In the genomic region with DNA sequence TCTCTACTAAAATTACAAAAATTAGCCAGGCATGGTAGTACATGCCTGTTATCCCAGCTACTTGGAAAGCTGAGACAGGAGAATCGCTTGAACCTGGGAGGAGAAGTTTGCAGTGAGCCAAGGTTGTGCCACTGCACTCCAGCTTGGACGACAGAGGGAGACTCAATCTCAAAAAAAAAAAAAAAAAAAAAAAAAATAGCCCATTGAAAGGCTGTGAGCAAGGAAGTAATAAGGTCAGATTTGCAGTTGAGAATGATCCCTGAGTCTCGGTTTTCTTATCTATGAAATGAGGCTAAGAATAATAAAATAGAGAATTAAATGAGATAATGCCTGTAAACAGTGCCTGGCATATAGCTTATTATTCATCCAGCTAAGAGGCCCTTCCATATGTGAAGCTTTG, we compare ENCODE assay signal across 9 cellular contexts. TPM values are rescaled to one million over a fixed set of nuclear protein-coding genes. Genes with fewer than 3 reads are reported as not detected.
DNase-seq lines count a peak whose midpoint lies in the region; ATAC-seq, FAIRE-seq and TF ChIP-seq lines count a peak whose summit lies in the region.
"Had no signal": no experiment of that assay in that cellular context is flagged by ENCODE, and none has a peak within 500 bp of the region (broad histone marks: within the 10 kb centered on the region; RNA-seq: fewer than 3 reads in every experiment).

No MANE protein-coding gene starts in this region.

- H3K9me3 ChIP-seq in A549 = no peaks in the 10 kb centered on the region
- no peaks in the 10 kb centered on the region for H3K9me3 ChIP-seq in astrocyte (ENCODE audit: insufficient read depth, low read depth, low read length)
- H3K9me3 ChIP-seq: ovary had no signal

- no peak overlapping the region for H3K18ac ChIP-seq in mesendoderm (ENCODE audit: low read length)

- H3K4me2 ChIP-seq in A549 (peak overlapping the region; percentile 85), astrocyte (ENCODE audit: low read length) (peak overlapping the region; percentile 92), mesendoderm (ENCODE audit: low read length) (no peak overlapping the region)

- H3K79me2 ChIP-seq in astrocyte (ENCODE audit: insufficient read depth, low read length) (peaks cover 5% of the 10 kb centered on the region), mesendoderm (ENCODE audit: control insufficient read depth, insufficient read depth, low read length) (no peaks in the 10 kb centered on the region)

- H3K27ac ChIP-seq in A549 = peak overlapping the region in 1 of 2 experiments; percentile 27; a peak in 2 of 6 replicates
- no peak overlapping the region for H3K27ac ChIP-seq in astrocyte (ENCODE audit: low read depth, low read length)
- no peak overlapping the region for H3K27ac ChIP-seq in mesendoderm (ENCODE audit: low read depth, low read length)

- H3K9me3 Mint-ChIP-seq in astrocyte (ENCODE audit: unreplicated experiment) (no peaks in the 10 kb centered on the region), neural crest cell (no peaks in the 10 kb centered on the region)
- H3K9me3 Mint-ChIP-seq in stimulated activated naive CD8-positive, alpha-beta T cell treated with anti-CD3 and anti-CD28 coated beads, Interleukin-15, amount 100 ng/mL, for 72 hours = no peaks in the 10 kb centered on the region
- no peaks in the 10 kb centered on the region for H3K9me3 Mint-ChIP-seq in activated T-cell treated with anti-CD3 and anti-CD28 coated beads, Interleukin-2, amount 50 U/mL, for 24 hours

- peaks cover 6% of the 10 kb centered on the region for H3K36me3 Mint-ChIP-seq in astrocyte (ENCODE audit: low read depth, unreplicated experiment)
- no peaks in the 10 kb centered on the region for H3K36me3 Mint-ChIP-seq in neural crest cell (ENCODE audit: low read depth)
- peaks cover 10% of the 10 kb centered on the region for H3K36me3 Mint-ChIP-seq in activated T-cell treated with anti-CD3 and anti-CD28 coated beads, Interleukin-2, amount 50 U/mL, for 24 hours (ENCODE audit: low read depth)

- H3K79me1 ChIP-seq in mesendoderm (ENCODE audit: low read length) = no peaks in the 10 kb centered on the region

- H2BK5ac ChIP-seq in mesendoderm (ENCODE audit: low read length) = no peak overlapping the region

- H3K36me3 ChIP-seq in astrocyte (ENCODE audit: insufficient read depth, low read length) = peaks cover 16% of the 10 kb centered on the region
- H3K36me3 ChIP-seq in mesendoderm (ENCODE audit: control insufficient read depth, insufficient read depth, low read length) = no peaks in the 10 kb centered on the region
- H3K36me3 ChIP-seq: ovary had no signal

- no peak overlapping the region for H2AK5ac ChIP-seq in mesendoderm (ENCODE audit: low read length)

- no peak overlapping the region for H4K8ac ChIP-seq in mesendoderm (ENCODE audit: low read depth, low read length)

- H4K20me1 ChIP-seq in astrocyte (ENCODE audit: insufficient read depth, low read length) = peaks cover 16% of the 10 kb centered on the region

- H3K23ac ChIP-seq in mesendoderm (ENCODE audit: low read length) = no peak overlapping the region

- FAIRE-seq in A549 (lab: Jason Lieb, UNC) (no peak), astrocyte (lab: Jason Lieb, UNC) (no peak)

- H3K27me3 ChIP-seq in astrocyte (ENCODE audit: insufficient read depth, low read length) (no peaks in the 10 kb centered on the region), mesendoderm (ENCODE audit: insufficient read depth, low read length, poor library complexity) (no peaks in the 10 kb centered on the region)
- H3K27me3 ChIP-seq: ovary had no signal

- H3K4me1 Mint-ChIP-seq in astrocyte (ENCODE audit: low read depth, unreplicated experiment) (peaks cover 9% of the 10 kb centered on the region), neural crest cell (peaks cover 21% of the 10 kb centered on the region)
- H3K4me1 Mint-ChIP-seq in stimulated activated naive CD8-positive, alpha-beta T cell treated with anti-CD3 and anti-CD28 coated beads, Interleukin-15, amount 100 ng/mL, for 72 hours = peaks cover 27% of the 10 kb centered on the region
- H3K4me1 Mint-ChIP-seq in activated T-cell treated with anti-CD3 and anti-CD28 coated beads, Interleukin-2, amount 50 U/mL, for 24 hours (ENCODE audit: low read depth) = peaks cover 29% of the 10 kb centered on the region

- no peak overlapping the region for H4K5ac ChIP-seq in mesendoderm (ENCODE audit: low read length)

- no peak overlapping the region for H2BK15ac ChIP-seq in mesendoderm (replicated peaks; ENCODE audit: low read depth)

- ATAC-seq in A549 = peak in 1 of 2 experiments; percentile 4; a peak in 3 of 6 replicates
- no peak for ATAC-seq in stimulated activated naive CD8-positive, alpha-beta T cell treated with anti-CD3 and anti-CD28 coated beads, Interleukin-15, amount 100 ng/mL, for 72 hours

- no peak for TF ChIP-seq RAD21 in A549 (conservative IDR thresholded peaks at IDR 0.05 in 1 of 2, IDR thresholded peaks at IDR 0.05 in 1 of 2)

- POLR2A ChIA-PET in A549 (lab: Yijun Ruan, JAX) = interaction anchor here (1.0 to 2.5 kb wide), 7 partner anchors 16 to 67 kb away, joined by 3 to 21 read pairs (median 4); a partner anchor contains a TSS

- H3K9ac ChIP-seq in astrocyte (ENCODE audit: low read length) = no peak overlapping the region
- H3K9ac ChIP-seq in mesendoderm (ENCODE audit: low read length) = no peak overlapping the region

- no peak overlapping the region for H3K56ac ChIP-seq in mesendoderm (ENCODE audit: low read length)

- CTCF ChIA-PET in A549 (lab: Yijun Ruan, JAX) = interaction anchor here (0.6 to 30.9 kb wide), 49 partner anchors 9 to 524 kb away, joined by 3 to 1356 read pairs (median 5); a partner anchor contains a TSS

- H3K27ac Mint-ChIP-seq in astrocyte (ENCODE audit: unreplicated experiment) (no peak overlapping the region), neural crest cell (ENCODE audit: unreplicated experiment) (no peak overlapping the region)
- no peak overlapping the region for H3K27ac Mint-ChIP-seq in stimulated activated naive CD8-positive, alpha-beta T cell treated with anti-CD3 and anti-CD28 coated beads, Interleukin-15, amount 100 ng/mL, for 72 hours
- no peak overlapping the region for H3K27ac Mint-ChIP-seq in activated T-cell treated with anti-CD3 and anti-CD28 coated beads, Interleukin-2, amount 50 U/mL, for 24 hours

- TF ChIP-seq EP300 in A549 (IDR thresholded peaks at IDR 0.05) = no peak

- TF ChIP-seq POLR2A in A549 (IDR thresholded peaks at IDR 0.05; ENCODE audit: low read length) = no peak

- WGBS in A549 (ENCODE audit: missing lambda C conversion rate) = 21% methylated on average over 3 of the region's 3 CpGs
- WGBS in mesendoderm (ENCODE audit: extremely low coverage, insufficient coverage, low lambda C conversion rate) = no CpG with 5 or more reads among the region's 3 CpGs

- no peak for DNase-seq in A549 (ENCODE audit: low read depth in 1 of 2, low spot score in 1 of 2)
- DNase-seq in HT1080 (ENCODE audit: low read depth) = peak; percentile 36
- no peak for DNase-seq in astrocyte (ENCODE audit: low read depth)
- DNase-seq in neural crest cell (ENCODE audit: low read depth, low spot score) = no peak
- DNase-seq in stimulated activated naive CD8-positive, alpha-beta T cell treated with anti-CD3 and anti-CD28 coated beads, Interleukin-15, amount 100 ng/mL, for 72 hours = no peak
- no peak for DNase-seq in kidney glomerular epithelial cell (lab: John Stamatoyannopoulos, UW)
- no peak for DNase-seq in activated T-cell treated with anti-CD3 and anti-CD28 coated beads, Interleukin-2, amount 50 U/mL, for 24 hours
- DNase-seq in mesendoderm = no peak

- H3K4me3 ChIP-seq in A549 (no peak overlapping the region), astrocyte (ENCODE audit: insufficient read depth, low read depth, low read length) (no peak overlapping the region), mesendoderm (ENCODE audit: low read length) (no peak overlapping the region)

- no peak overlapping the region for H3K4ac ChIP-seq in mesendoderm (ENCODE audit: low read depth, low read length)

- H3K4me1 ChIP-seq in A549 (peaks cover 17% of the 10 kb centered on the region), astrocyte (ENCODE audit: insufficient read depth, low read length) (peaks cover 15% of the 10 kb centered on the region), mesendoderm (ENCODE audit: control insufficient read depth, low read depth, low read length) (no peaks in the 10 kb centered on the region)

- H2BK120ac ChIP-seq in mesendoderm (ENCODE audit: low read depth, low read length) = no peak overlapping the region

- H3K27me3 Mint-ChIP-seq in astrocyte (ENCODE audit: low read depth, unreplicated experiment) = peaks cover 2% of the 10 kb centered on the region
- H3K27me3 Mint-ChIP-seq in neural crest cell (ENCODE audit: low read depth) = no peaks in the 10 kb centered on the region
- no peaks in the 10 kb centered on the region for H3K27me3 Mint-ChIP-seq in stimulated activated naive CD8-positive, alpha-beta T cell treated with anti-CD3 and anti-CD28 coated beads, Interleukin-15, amount 100 ng/mL, for 72 hours
- H3K27me3 Mint-ChIP-seq in activated T-cell treated with anti-CD3 and anti-CD28 coated beads, Interleukin-2, amount 50 U/mL, for 24 hours = no peaks in the 10 kb centered on the region

- TF ChIP-seq CTCF in A549 (IDR thresholded peaks at IDR 0.05) (no peak), astrocyte (IDR thresholded peaks at IDR 0.05; ENCODE audit: insufficient read depth, low read depth, low read length) (no peak), neural crest cell (conservative IDR thresholded peaks at IDR 0.05) (no peak)

- peak overlapping the region; percentile 50 for H3K4me3 Mint-ChIP-seq in astrocyte (ENCODE audit: unreplicated experiment)
- H3K4me3 Mint-ChIP-seq in neural crest cell = peak overlapping the region; percentile 93
- H3K4me3 Mint-ChIP-seq in stimulated activated naive CD8-positive, alpha-beta T cell treated with anti-CD3 and anti-CD28 coated beads, Interleukin-15, amount 100 ng/mL, for 72 hours = peak overlapping the region in 1 of 2 donors; percentile 98
- H3K4me3 Mint-ChIP-seq in activated T-cell treated with anti-CD3 and anti-CD28 coated beads, Interleukin-2, amount 50 U/mL, for 24 hours = no peak overlapping the region

- no peak overlapping the region for H2AFZ ChIP-seq in astrocyte (ENCODE audit: low read depth, low read length)

RNA-seq across cellular contexts. Expression of a gene that starts 1.3 kb away (rescaled TPM):
- polyA plus RNA-seq in A549 (2011; rRNA removed) = 28.5 and 34.4 TPM in 2 replicates
- 59.2 and 79.0 TPM in 2 replicates for polyA plus RNA-seq in A549 (2012; cell fraction: cytosol; rRNA removed)
- 67.5 and 95.4 TPM in 2 replicates for polyA plus RNA-seq in A549 (2012; cell fraction: nucleus; rRNA removed)
- 14.1 to 19.8 TPM (median 15.2 TPM) in 3 replicates for polyA plus RNA-seq in A549 (2017; fragmentation: RNase III; extraction: RNeasy Plus Mini Kit Qiagen cat#74134 plus additional on column Dnase treatment)
- polyA minus RNA-seq in A549 (2011; rRNA and poly(A)+ RNA removed) = 65.2 and 71.3 TPM in 2 replicates
- 3.3 and 3.9 TPM in 2 replicates for total RNA-seq in HT1080 (2014; rRNA removed; shearing (Covaris generic))
- 5.8 and 6.9 TPM in 2 replicates for polyA plus RNA-seq in HT1080 (2015; cell fraction: cytosol; rRNA removed)
- 5.8 and 6.4 TPM in 2 replicates for polyA plus RNA-seq in HT1080 (2015; cell fraction: nucleus; rRNA removed)
- 25.8 and 26.8 TPM in 2 replicates for total RNA-seq in astrocyte
- 21.6 and 24.6 TPM in 2 replicates for total RNA-seq in neural crest cell
- polyA plus RNA-seq in mesendoderm (2013, experiment 1 of 2) = 10.1 TPM
- 11.8 TPM for polyA plus RNA-seq in mesendoderm (2013, experiment 2 of 2)

RNA-seq across cellular contexts. Expression of a gene that starts 36.2 kb away (rescaled TPM):
- polyA plus RNA-seq in A549 (2011; rRNA removed) = 0.12 and 0.15 TPM in 2 replicates
- 0.22 and 0.31 TPM in 2 replicates for polyA plus RNA-seq in A549 (2012; cell fraction: cytosol; rRNA removed)
- 1.5 and 1.8 TPM in 2 replicates for polyA plus RNA-seq in A549 (2012; cell fraction: nucleus; rRNA removed)
- polyA plus RNA-seq in A549 (2017; fragmentation: RNase III; extraction: RNeasy Plus Mini Kit Qiagen cat#74134 plus additional on column Dnase treatment) = 0.42 to 0.75 TPM (median 0.74 TPM) in 3 replicates
- 0.58 and 0.83 TPM in 2 replicates for polyA minus RNA-seq in A549 (2011; rRNA and poly(A)+ RNA removed)
- 0.50 TPM in 1 of 2 replicates, not detected in the other for total RNA-seq in HT1080 (2014; rRNA removed; shearing (Covaris generic))
- 0.09 and 0.50 TPM in 2 replicates for polyA plus RNA-seq in HT1080 (2015; cell fraction: cytosol; rRNA removed)
- polyA plus RNA-seq in HT1080 (2015; cell fraction: nucleus; rRNA removed) = 0.39 TPM in 1 of 2 replicates, not detected in the other
- total RNA-seq in astrocyte = 9.7 and 10.8 TPM in 2 replicates
- 26.1 and 28.7 TPM in 2 replicates for total RNA-seq in neural crest cell
- polyA plus RNA-seq in mesendoderm (2013, experiment 1 of 2) = 1.2 TPM
- polyA plus RNA-seq in mesendoderm (2013, experiment 2 of 2) = 1.1 TPM

RNA-seq across cellular contexts. Expression of a gene that starts 37.9 kb away (rescaled TPM):
- polyA plus RNA-seq in A549 (2011; rRNA removed) (141 and 181 TPM in 2 replicates), A549 (2017; fragmentation: RNase III; extraction: RNeasy Plus Mini Kit Qiagen cat#74134 plus additional on column Dnase treatment) (248 to 268 TPM (median 256 TPM) in 3 replicates)
- polyA plus RNA-seq in A549 (2012; cell fraction: cytosol; rRNA removed) = 182 and 240 TPM in 2 replicates
- 975 and 1,352 TPM in 2 replicates for polyA plus RNA-seq in A549 (2012; cell fraction: nucleus; rRNA removed)
- 337 and 368 TPM in 2 replicates for polyA minus RNA-seq in A549 (2011; rRNA and poly(A)+ RNA removed)
- total RNA-seq in HT1080 (2014; rRNA removed; shearing (Covaris generic)) = 680 and 729 TPM in 2 replicates
- polyA plus RNA-seq in HT1080 (2015; cell fraction: cytosol; rRNA removed) = 478 and 533 TPM in 2 replicates
- 1,609 and 1,788 TPM in 2 replicates for polyA plus RNA-seq in HT1080 (2015; cell fraction: nucleus; rRNA removed)
- total RNA-seq in astrocyte (319 and 373 TPM in 2 replicates), neural crest cell (4.5 and 4.8 TPM in 2 replicates)
- polyA plus RNA-seq in mesendoderm (2013, experiment 1 of 2) = 13.0 TPM
- polyA plus RNA-seq in mesendoderm (2013, experiment 2 of 2) = 13.2 TPM

RNA-seq across cellular contexts. Expression of a gene that starts 56.7 kb away (rescaled TPM):
- polyA plus RNA-seq in A549 (2011; rRNA removed) (16.8 and 22.0 TPM in 2 replicates), A549 (2017; fragmentation: RNase III; extraction: RNeasy Plus Mini Kit Qiagen cat#74134 plus additional on column Dnase treatment) (32.4 to 40.6 TPM (median 35.8 TPM) in 3 replicates)
- 18.9 and 19.4 TPM in 2 replicates for polyA plus RNA-seq in A549 (2012; cell fraction: cytosol; rRNA removed)
- 35.8 and 44.2 TPM in 2 replicates for polyA plus RNA-seq in A549 (2012; cell fraction: nucleus; rRNA removed)
- polyA minus RNA-seq in A549 (2011; rRNA and poly(A)+ RNA removed) = 25.9 and 27.1 TPM in 2 replicates
- total RNA-seq in HT1080 (2014; rRNA removed; shearing (Covaris generic)) = 38.7 and 46.4 TPM in 2 replicates
- 25.9 and 28.0 TPM in 2 replicates for polyA plus RNA-seq in HT1080 (2015; cell fraction: cytosol; rRNA removed)
- polyA plus RNA-seq in HT1080 (2015; cell fraction: nucleus; rRNA removed) = 71.5 and 71.7 TPM in 2 replicates
- total RNA-seq in astrocyte (73.6 and 75.9 TPM in 2 replicates), neural crest cell (67.1 and 68.8 TPM in 2 replicates)
- 2.9 TPM for polyA plus RNA-seq in mesendoderm (2013, experiment 1 of 2)
- 2.9 TPM for polyA plus RNA-seq in mesendoderm (2013, experiment 2 of 2)

Comparison
In these comparisons a context has a peak if more than half of its experiments do, and no peak if none do; other contexts are left out.
1. RNA of a gene that starts 37.9 kb away (total RNA-seq): 680 to 729 TPM in HT1080 and 319 to 373 TPM in astrocyte; 4.5 to 4.8 TPM in neural crest cell; every median in the first group is over 10 times any median in the second.